In the genomic region with DNA sequence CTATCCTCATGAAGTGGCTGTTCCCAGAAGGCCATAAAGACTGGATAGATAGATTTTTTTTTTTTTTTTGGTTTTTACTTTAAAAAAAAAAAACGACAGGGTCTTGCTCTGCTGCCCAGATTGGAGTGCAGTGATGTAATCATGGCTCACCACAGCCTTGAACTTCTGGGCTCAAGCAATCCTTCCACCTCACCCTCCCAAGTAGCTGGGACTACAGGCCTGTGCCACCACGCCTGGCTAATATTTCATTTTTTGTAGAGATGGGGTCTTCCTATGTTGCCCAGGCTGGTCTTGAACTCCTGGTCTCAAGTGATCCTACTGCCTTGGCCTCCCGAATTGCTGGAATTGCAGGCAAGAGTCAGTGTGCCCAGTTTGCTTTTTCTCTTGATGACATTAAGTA, we compare ENCODE assay signal across 16 cellular contexts.
DNase-seq lines count a peak whose midpoint lies in the region; ATAC-seq and TF ChIP-seq lines count a peak whose summit lies in the region.
"Had no signal": no experiment of that assay in that cellular context is flagged by ENCODE, and none has a peak within 500 bp of the region (broad histone marks: within the 10 kb centered on the region; RNA-seq: fewer than 3 reads in every experiment).

No MANE protein-coding gene starts in this region.

- no peak for ATAC-seq in T-helper 17 cell
- ATAC-seq in effector memory CD8-positive, alpha-beta T cell (replicated peaks), result no peak
- ATAC-seq in stimulated activated naive CD8-positive, alpha-beta T cell treated with anti-CD3 and anti-CD28 coated beads, Interleukin-15, amount 100 ng/mL, for 72 hours, result no peak
- ATAC-seq: left lobe of liver had no signal

- intact Hi-C loops in MCF 10A (cut with micrococcal nuclease), result no loop called here

- peaks cover 93% of the 10 kb centered on the region for H3K4me1 Mint-ChIP-seq in activated CD4-positive, alpha-beta T cell treated with anti-CD3 and anti-CD28 coated beads, Interleukin-2, amount 10 ng/mL, durations not matched to agents 7 days and 5 days
- H3K4me1 Mint-ChIP-seq in T-helper 17 cell, result peaks cover 66% of the 10 kb centered on the region
- H3K4me1 Mint-ChIP-seq in effector memory CD8-positive, alpha-beta T cell (ENCODE audit: low read depth in 2 of 2), result peaks cover 76 to 89% of the 10 kb centered on the region in 2 donors
- H3K4me1 Mint-ChIP-seq in stimulated activated naive CD8-positive, alpha-beta T cell treated with anti-CD3 and anti-CD28 coated beads, Interleukin-15, amount 100 ng/mL, for 72 hours, result peaks cover 90% of the 10 kb centered on the region
- no peaks in the 10 kb centered on the region for H3K4me1 Mint-ChIP-seq in MCF 10A (ENCODE audit: insufficient read depth, unreplicated experiment)

- H3K9me3 ChIP-seq in T-helper 17 cell (ENCODE audit: control insufficient read depth, low read length, poor library complexity, severe bottlenecking), result no peaks in the 10 kb centered on the region
- H3K9me3 ChIP-seq: A549 had no signal

- CTCF ChIA-PET in activated CD4-positive, alpha-beta T cell treated with anti-CD3 and anti-CD28 coated beads, Interleukin-2, amount 10 ng/mL, durations not matched to agents 7 days and 5 days (lab: Charles Lee), result interaction anchor here (1.3 to 2.3 kb wide), 3 partner anchors 9 to 47 kb away, joined by 3 to 8 read pairs (median 3); no protein-coding TSS in a partner anchor
- CTCF ChIA-PET in MCF 10A (lab: Yijun Ruan, JAX), result interaction anchor here (0.5 kb wide), 1 partner anchor 1405 kb away, joined by 3 read pairs; no protein-coding TSS in a partner anchor

- no TSS peak for BruUV-seq in MCF 10A (replicated peaks; lab: Mats Ljungman, UMichigan)

- peaks cover 56% of the 10 kb centered on the region for H3K36me3 Mint-ChIP-seq in activated CD4-positive, alpha-beta T cell treated with anti-CD3 and anti-CD28 coated beads, Interleukin-2, amount 10 ng/mL, durations not matched to agents 7 days and 5 days (ENCODE audit: low read depth)
- H3K36me3 Mint-ChIP-seq in T-helper 17 cell (ENCODE audit: low read depth) (no peaks in the 10 kb centered on the region), MCF 10A (ENCODE audit: insufficient read depth, unreplicated experiment) (no peaks in the 10 kb centered on the region)
- H3K36me3 Mint-ChIP-seq in effector memory CD8-positive, alpha-beta T cell (ENCODE audit: insufficient read depth), result peaks cover 24% of the 10 kb centered on the region

- H3K4me3 Mint-ChIP-seq in activated CD4-positive, alpha-beta T cell treated with anti-CD3 and anti-CD28 coated beads, Interleukin-2, amount 10 ng/mL, durations not matched to agents 7 days and 5 days, result peak overlapping the region; percentile 81
- H3K4me3 Mint-ChIP-seq in T-helper 17 cell (peak overlapping the region; percentile 92), MCF 10A (ENCODE audit: unreplicated experiment) (no peak overlapping the region)
- peak overlapping the region; percentile 79 to 87 for H3K4me3 Mint-ChIP-seq in effector memory CD8-positive, alpha-beta T cell
- peak overlapping the region; percentile 82 to 89 for H3K4me3 Mint-ChIP-seq in stimulated activated naive CD8-positive, alpha-beta T cell treated with anti-CD3 and anti-CD28 coated beads, Interleukin-15, amount 100 ng/mL, for 72 hours
- H3K4me3 Mint-ChIP-seq: nephron had no signal

- peak overlapping the region; percentile 99 for H3K27ac Mint-ChIP-seq in activated CD4-positive, alpha-beta T cell treated with anti-CD3 and anti-CD28 coated beads, Interleukin-2, amount 10 ng/mL, durations not matched to agents 7 days and 5 days
- H3K27ac Mint-ChIP-seq in T-helper 17 cell, result peak overlapping the region; percentile 96
- peak overlapping the region; percentile 97 to 99 for H3K27ac Mint-ChIP-seq in effector memory CD8-positive, alpha-beta T cell
- peak overlapping the region; percentile 93 to 99 for H3K27ac Mint-ChIP-seq in stimulated activated naive CD8-positive, alpha-beta T cell treated with anti-CD3 and anti-CD28 coated beads, Interleukin-15, amount 100 ng/mL, for 72 hours
- H3K27ac Mint-ChIP-seq in MCF 10A (ENCODE audit: low read depth, unreplicated experiment), result no peak overlapping the region

- in situ Hi-C loops in ACHN (cut with HindIII; ENCODE audit: low pct_ligation_motif_present, low pct_unique_long_range_greater_than_20kb, low sequenced_read_pairs), result no loop called here

- no peaks in the 10 kb centered on the region for H3K27me3 Mint-ChIP-seq in activated CD4-positive, alpha-beta T cell treated with anti-CD3 and anti-CD28 coated beads, Interleukin-2, amount 10 ng/mL, durations not matched to agents 7 days and 5 days
- H3K27me3 Mint-ChIP-seq in T-helper 17 cell, result no peaks in the 10 kb centered on the region
- no peaks in the 10 kb centered on the region for H3K27me3 Mint-ChIP-seq in effector memory CD8-positive, alpha-beta T cell
- no peaks in the 10 kb centered on the region for H3K27me3 Mint-ChIP-seq in stimulated activated naive CD8-positive, alpha-beta T cell treated with anti-CD3 and anti-CD28 coated beads, Interleukin-15, amount 100 ng/mL, for 72 hours
- no peaks in the 10 kb centered on the region for H3K27me3 Mint-ChIP-seq in MCF 10A (ENCODE audit: insufficient read depth, unreplicated experiment)

- no peak for TF ChIP-seq CTCF in MCF 10A (IDR thresholded peaks at IDR 0.05; ENCODE audit: unreplicated experiment)

- peaks cover 7% of the 10 kb centered on the region for H3K9me3 Mint-ChIP-seq in activated CD4-positive, alpha-beta T cell treated with anti-CD3 and anti-CD28 coated beads, Interleukin-2, amount 10 ng/mL, durations not matched to agents 7 days and 5 days
- peaks cover 2 to 6% of the 10 kb centered on the region in 2 donors for H3K9me3 Mint-ChIP-seq in effector memory CD8-positive, alpha-beta T cell
- H3K9me3 Mint-ChIP-seq in stimulated activated naive CD8-positive, alpha-beta T cell treated with anti-CD3 and anti-CD28 coated beads, Interleukin-15, amount 100 ng/mL, for 72 hours, result peaks cover 0 to 5% of the 10 kb centered on the region in 2 donors
- H3K9me3 Mint-ChIP-seq in MCF 10A (ENCODE audit: unreplicated experiment), result peaks cover 13% of the 10 kb centered on the region
- H3K9me3 Mint-ChIP-seq: nephron had no signal

- POLR2A ChIA-PET in activated CD4-positive, alpha-beta T cell treated with anti-CD3 and anti-CD28 coated beads, Interleukin-2, amount 10 ng/mL, durations not matched to agents 7 days and 5 days (lab: Charles Lee), result no interaction called here
- POLR2A ChIA-PET in MCF 10A (lab: Yijun Ruan, JAX), result no interaction called here

- DNase-seq in activated CD4-positive, alpha-beta T cell treated with anti-CD3 and anti-CD28 coated beads, Interleukin-2, amount 10 ng/mL, durations not matched to agents 7 days and 5 days, result no peak
- no peak for DNase-seq in activated CD4-positive, alpha-beta T cell treated with anti-CD3 and anti-CD28 coated beads for 48 hours
- DNase-seq in T-helper 17 cell, result no peak
- no peak for DNase-seq in effector memory CD8-positive, alpha-beta T cell
- no peak for DNase-seq in stimulated activated naive CD8-positive, alpha-beta T cell treated with anti-CD3 and anti-CD28 coated beads, Interleukin-15, amount 100 ng/mL, for 72 hours
- no peak for DNase-seq in MCF 10A (ENCODE audit: unreplicated experiment)
- no peak for DNase-seq in ACHN
- DNase-seq in ureter (ENCODE audit: low spot score), result no peak
- DNase-seq: amniotic stem cell, erythroblast, hippocampal formation, NCI-H1048, right cardiac atrium had no signal
